In genomic region chr7:129493555-129493954, GRCh38 we compare ENCODE assay signal across 9 cellular contexts. TPM values are rescaled to one million over a fixed set of nuclear protein-coding genes. Genes with fewer than 3 reads are reported as not detected.
DNase-seq lines count a peak whose midpoint lies in the region; ATAC-seq and TF ChIP-seq lines count a peak whose summit lies in the region.
"Had no signal": no experiment of that assay in that cellular context is flagged by ENCODE, and none has a peak within 500 bp of the region (broad histone marks: within the 10 kb centered on the region; RNA-seq: fewer than 3 reads in every experiment).

No MANE protein-coding gene starts in this region.

- no peak overlapping the region for H2BK120ac ChIP-seq in mesendoderm (ENCODE audit: low read depth, low read length)

- no peak overlapping the region for H3K56ac ChIP-seq in mesendoderm (ENCODE audit: low read length)

- H3K4ac ChIP-seq in mesendoderm (ENCODE audit: low read depth, low read length): no peak overlapping the region

- H3K36me3 Mint-ChIP-seq in activated T-helper 1 cell treated with anti-CD3 and anti-CD28 coated beads, Interleukin-12 subunit alpha, Interleukin-12 subunit beta, Interleukin-2, Interleukin-4 antibody, amounts not matched to agents 30 ng/mL and 10 ng/mL and 1 ng/mL, durations not matched to agents 14 hours and 24 hours and 36 hours (ENCODE audit: low read depth): peaks cover 16% of the 10 kb centered on the region
- H3K36me3 Mint-ChIP-seq in mesothelial cell of epicardium: no peaks in the 10 kb centered on the region

- peak; percentile 23 for ATAC-seq in HG03135 (IDR thresholded peaks at IDR 0.05; ENCODE audit: unreplicated experiment)

- H3K36me3 ChIP-seq in mesendoderm (ENCODE audit: control insufficient read depth, insufficient read depth, low read length): no peaks in the 10 kb centered on the region
- H3K36me3 ChIP-seq in colonic mucosa: no peaks in the 10 kb centered on the region
- H3K36me3 ChIP-seq: neutrophil had no signal

- peak overlapping the region; percentile 85 for H3K27ac Mint-ChIP-seq in activated T-helper 1 cell treated with anti-CD3 and anti-CD28 coated beads, Interleukin-12 subunit alpha, Interleukin-12 subunit beta, Interleukin-2, Interleukin-4 antibody, amounts not matched to agents 30 ng/mL and 10 ng/mL and 1 ng/mL, durations not matched to agents 14 hours and 24 hours and 36 hours
- no peak overlapping the region for H3K27ac Mint-ChIP-seq in mesothelial cell of epicardium
- H3K27ac Mint-ChIP-seq: activated naive CD4-positive, alpha-beta T cell treated with anti-CD3 and anti-CD28 coated beads for 36 hours had no signal

- H3K4me3 ChIP-seq in mesendoderm (ENCODE audit: low read length) (no peak overlapping the region), colonic mucosa (no peak overlapping the region)

- peak; percentile 18 for TF ChIP-seq CTCF in GM10248 (IDR thresholded peaks at IDR 0.05; ENCODE audit: control extremely low read depth, extremely low read depth, low read depth, missing control alignments)
- no peak for TF ChIP-seq CTCF in colonic mucosa (IDR thresholded peaks at IDR 0.05)
- no peak for TF ChIP-seq CTCF in mesothelial cell of epicardium (IDR thresholded peaks at IDR 0.05; ENCODE audit: unreplicated experiment)

- H3K27me3 ChIP-seq in mesendoderm (ENCODE audit: insufficient read depth, low read length, poor library complexity) (no peaks in the 10 kb centered on the region), colonic mucosa (no peaks in the 10 kb centered on the region)

- H3K79me2 ChIP-seq in mesendoderm (ENCODE audit: control insufficient read depth, insufficient read depth, low read length): no peaks in the 10 kb centered on the region

- H4K8ac ChIP-seq in mesendoderm (ENCODE audit: low read depth, low read length): no peak overlapping the region

- peaks cover 29% of the 10 kb centered on the region for H3K4me1 Mint-ChIP-seq in activated T-helper 1 cell treated with anti-CD3 and anti-CD28 coated beads, Interleukin-12 subunit alpha, Interleukin-12 subunit beta, Interleukin-2, Interleukin-4 antibody, amounts not matched to agents 30 ng/mL and 10 ng/mL and 1 ng/mL, durations not matched to agents 14 hours and 24 hours and 36 hours (ENCODE audit: low read depth)
- peaks cover 4% of the 10 kb centered on the region for H3K4me1 Mint-ChIP-seq in mesothelial cell of epicardium

- H3K9me3 ChIP-seq in colonic mucosa: no peaks in the 10 kb centered on the region
- H3K9me3 ChIP-seq: neutrophil had no signal

- POLR2A ChIA-PET in GM10248 (lab: Yijun Ruan, JAX): no interaction called here

- H3K23ac ChIP-seq in mesendoderm (ENCODE audit: low read length): no peak overlapping the region

- H3K4me2 ChIP-seq in mesendoderm (ENCODE audit: low read length): no peak overlapping the region

- H3K4me3 Mint-ChIP-seq in activated T-helper 1 cell treated with anti-CD3 and anti-CD28 coated beads, Interleukin-12 subunit alpha, Interleukin-12 subunit beta, Interleukin-2, Interleukin-4 antibody, amounts not matched to agents 30 ng/mL and 10 ng/mL and 1 ng/mL, durations not matched to agents 14 hours and 24 hours and 36 hours: no peak overlapping the region
- no peak overlapping the region for H3K4me3 Mint-ChIP-seq in mesothelial cell of epicardium
- H3K4me3 Mint-ChIP-seq: activated naive CD4-positive, alpha-beta T cell treated with anti-CD3 and anti-CD28 coated beads for 36 hours had no signal

- no peaks in the 10 kb centered on the region for H3K9me3 Mint-ChIP-seq in activated T-helper 1 cell treated with anti-CD3 and anti-CD28 coated beads, Interleukin-12 subunit alpha, Interleukin-12 subunit beta, Interleukin-2, Interleukin-4 antibody, amounts not matched to agents 30 ng/mL and 10 ng/mL and 1 ng/mL, durations not matched to agents 14 hours and 24 hours and 36 hours
- H3K9me3 Mint-ChIP-seq in mesothelial cell of epicardium: no peaks in the 10 kb centered on the region
- H3K9me3 Mint-ChIP-seq: activated naive CD4-positive, alpha-beta T cell treated with anti-CD3 and anti-CD28 coated beads for 36 hours had no signal

- H3K27ac ChIP-seq in mesendoderm (ENCODE audit: low read depth, low read length): no peak overlapping the region
- H3K27ac ChIP-seq in colonic mucosa: no peak overlapping the region
- H3K27ac ChIP-seq: neutrophil had no signal

- no CpG with 5 or more reads among the region's 1 CpG for whole genome bisulfite sequencing in mesendoderm (ENCODE audit: extremely low coverage, insufficient coverage, low lambda C conversion rate)

- no peak overlapping the region for H2BK5ac ChIP-seq in mesendoderm (ENCODE audit: low read length)

- no peak overlapping the region for H2AK5ac ChIP-seq in mesendoderm (ENCODE audit: low read length)

- H3K4me1 ChIP-seq in mesendoderm (ENCODE audit: control insufficient read depth, low read depth, low read length) (peaks cover 1% of the 10 kb centered on the region), colonic mucosa (no peaks in the 10 kb centered on the region)

- intact Hi-C loops in activated T-helper 1 cell treated with anti-CD3 and anti-CD28 coated beads, Interleukin-12 subunit alpha, Interleukin-12 subunit beta, Interleukin-2, Interleukin-4 antibody, amounts not matched to agents 30 ng/mL and 10 ng/mL and 1 ng/mL, durations not matched to agents 14 hours and 24 hours and 36 hours (cut with micrococcal nuclease): loop anchor here (10.0 kb wide), 1 partner anchor 521 kb away; no protein-coding TSS in a partner anchor
- intact Hi-C loops in colonic mucosa (cut with DNase I): no loop called here

- H3K9ac ChIP-seq in mesendoderm (ENCODE audit: low read length) (no peak overlapping the region), colonic mucosa (ENCODE audit: low read depth in 2 of 2, low read length in 2 of 2) (no peak overlapping the region)

- H3K79me1 ChIP-seq in mesendoderm (ENCODE audit: low read length): no peaks in the 10 kb centered on the region

- H4K5ac ChIP-seq in mesendoderm (ENCODE audit: low read length): no peak overlapping the region

- no peaks in the 10 kb centered on the region for H3K27me3 Mint-ChIP-seq in activated T-helper 1 cell treated with anti-CD3 and anti-CD28 coated beads, Interleukin-12 subunit alpha, Interleukin-12 subunit beta, Interleukin-2, Interleukin-4 antibody, amounts not matched to agents 30 ng/mL and 10 ng/mL and 1 ng/mL, durations not matched to agents 14 hours and 24 hours and 36 hours (ENCODE audit: insufficient read depth)
- peaks cover 2% of the 10 kb centered on the region for H3K27me3 Mint-ChIP-seq in mesothelial cell of epicardium (ENCODE audit: low read depth)

- no peak overlapping the region for H2BK15ac ChIP-seq in mesendoderm (replicated peaks; ENCODE audit: low read depth)

- CTCF ChIA-PET in GM10248 (lab: Yijun Ruan, JAX): interaction anchor here (0.8 to 2.4 kb wide), 7 partner anchors 13 to 430 kb away, joined by 3 to 11 read pairs (median 3); partner anchors contain the start of gene STRIP2

- no peak for DNase-seq in GM10248 (ENCODE audit: extremely low spot score)
- DNase-seq in activated T-helper 1 cell treated with anti-CD3 and anti-CD28 coated beads, Interleukin-12 subunit alpha, Interleukin-12 subunit beta, Interleukin-2, Interleukin-4 antibody, amounts not matched to agents 30 ng/mL and 10 ng/mL and 1 ng/mL, durations not matched to agents 14 hours and 24 hours and 36 hours (ENCODE audit: low spot score): no peak
- peak; percentile 72 for DNase-seq in mesendoderm
- DNase-seq in colonic mucosa: no peak
- no peak for DNase-seq in NCI-H2107 treated with DMSO at 0.1 percent for 48 hours (lab: John Stamatoyannopoulos, UW; ENCODE audit: unreplicated experiment)
- DNase-seq in mesothelial cell of epicardium (ENCODE audit: low spot score in 2 of 2, unreplicated experiment in 2 of 2): no peak
- DNase-seq: activated naive CD4-positive, alpha-beta T cell treated with anti-CD3 and anti-CD28 coated beads for 36 hours had no signal

- H3K18ac ChIP-seq in mesendoderm (ENCODE audit: low read length): no peak overlapping the region

RNA-seq across cellular contexts. Expression of gene SMKR1, which starts 8.8 kb away (rescaled TPM):
- total RNA-seq in activated T-helper 1 cell treated with anti-CD3 and anti-CD28 coated beads, Interleukin-12 subunit alpha, Interleukin-12 subunit beta, Interleukin-2, Interleukin-4 antibody, amounts not matched to agents 30 ng/mL and 10 ng/mL and 1 ng/mL, durations not matched to agents 14 hours and 24 hours and 36 hours: 4.8 and 5.7 TPM in 2 replicates
- 1.3 TPM for polyA plus RNA-seq in mesendoderm (2013, experiment 1 of 2)
- polyA plus RNA-seq in mesendoderm (2013, experiment 2 of 2): 1.3 TPM
- under 1 TPM in 1 of 2 donors, not detected in 1; 0.32 TPM for total RNA-seq in colonic mucosa
- 2.0 to 2.8 TPM (median 2.5 TPM) in 3 replicates for total RNA-seq in mesothelial cell of epicardium

RNA-seq across cellular contexts. Expression of gene STRIP2, which starts 59.3 kb away (rescaled TPM):
- total RNA-seq in activated T-helper 1 cell treated with anti-CD3 and anti-CD28 coated beads, Interleukin-12 subunit alpha, Interleukin-12 subunit beta, Interleukin-2, Interleukin-4 antibody, amounts not matched to agents 30 ng/mL and 10 ng/mL and 1 ng/mL, durations not matched to agents 14 hours and 24 hours and 36 hours: 74.0 and 79.4 TPM in 2 replicates
- polyA plus RNA-seq in mesendoderm (2013, experiment 1 of 2): 5.3 TPM
- polyA plus RNA-seq in mesendoderm (2013, experiment 2 of 2): 5.5 TPM
- total RNA-seq in colonic mucosa (1 to 10 TPM; 1.9 to 4.7 TPM), mesothelial cell of epicardium (1.8 to 1.9 TPM (median 1.9 TPM) in 3 replicates)

Comparison
In these comparisons a context has a peak if more than half of its experiments do, and no peak if none do; other contexts are left out.
1. RNA of gene STRIP2, which starts 59.3 kb away (total RNA-seq): 74.0 to 79.4 TPM in activated T-helper 1 cell treated with anti-CD3 and anti-CD28 coated beads, Interleukin-12 subunit alpha, Interleukin-12 subunit beta, Interleukin-2, Interleukin-4 antibody, amounts not matched to agents 30 ng/mL and 10 ng/mL and 1 ng/mL, durations not matched to agents 14 hours and 24 hours and 36 hours; 1.9 to 4.7 TPM in colonic mucosa and 1.8 to 1.9 TPM in mesothelial cell of epicardium; every median in the first group is over 10 times any median in the second.